ENCODE assay signal across 9 cellular contexts in the genomic region with DNA sequence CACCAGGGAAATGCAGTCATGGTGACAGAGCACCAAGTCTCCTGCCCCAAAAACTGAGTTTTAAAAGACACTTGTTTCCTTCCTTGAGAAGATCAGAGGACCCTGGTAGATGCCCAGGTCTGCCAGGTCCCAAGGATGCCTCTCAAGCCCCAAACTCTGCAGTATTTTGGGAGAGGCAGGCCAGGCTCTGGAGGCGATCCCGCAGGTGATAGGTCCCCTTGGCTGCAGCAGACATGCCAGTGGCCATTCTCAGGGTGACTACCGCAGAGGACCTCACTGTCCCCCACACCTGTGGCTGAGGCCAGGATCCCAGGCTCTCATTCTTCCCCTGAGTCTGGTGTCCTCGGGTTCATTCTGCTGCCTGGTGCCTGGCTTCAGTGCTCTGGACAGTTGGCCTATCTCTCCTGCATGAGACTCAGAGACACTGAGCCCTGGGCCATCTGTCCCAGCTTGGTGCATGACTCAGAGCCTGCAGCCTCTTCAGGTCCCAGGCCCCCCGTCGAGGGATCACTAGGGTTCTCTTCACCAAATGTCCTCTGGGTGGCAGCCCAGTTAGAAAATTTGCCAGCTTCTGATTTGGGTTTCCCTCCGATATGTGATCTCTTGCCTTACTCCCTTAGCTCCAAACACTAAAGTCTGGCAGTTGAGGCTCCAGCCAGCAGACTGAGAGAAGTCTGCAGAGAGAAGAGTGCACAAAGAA. TPM values are rescaled to one million over a fixed set of nuclear protein-coding genes. Genes with fewer than 3 reads are reported as not detected.
A peak's percentile ranks its signal among the peaks of the same experiment; 100 is the strongest.
DNase-seq lines count a peak whose midpoint lies in the region; ATAC-seq and TF ChIP-seq lines count a peak whose summit lies in the region.
"Had no signal": no experiment of that assay in that cellular context is flagged by ENCODE, and none has a peak within 500 bp of the region (broad histone marks: within the 10 kb centered on the region; RNA-seq: fewer than 3 reads in every experiment).

No MANE protein-coding gene starts in this region.

- H3K4me3 ChIP-seq in WI38 (ENCODE audit: low read depth, low read length) (no peak overlapping the region), kidney epithelial cell (ENCODE audit: low read depth, low read length) (no peak overlapping the region)
- H3K4me3 ChIP-seq in CD8-positive, alpha-beta T cell (ENCODE audit: low read depth, low read length): no peak overlapping the region
- H3K4me3 ChIP-seq: SK-N-MC had no signal

- H3K9me3 Mint-ChIP-seq in stimulated activated memory B cell treated with anti-CD40 and anti-IgM and Interleukin-4, amounts not matched to agents 10 μg/mL and 1 μg/mL and 100 μg/mL, for 72 hours: no peaks in the 10 kb centered on the region
- H3K9me3 Mint-ChIP-seq in CD8-positive, alpha-beta T cell: no peaks in the 10 kb centered on the region
- H3K9me3 Mint-ChIP-seq in activated CD4-positive, alpha-beta memory T cell treated with anti-CD3 and anti-CD28 coated beads for 36 hours: no peaks in the 10 kb centered on the region

- POLR2A ChIA-PET in CD8-positive, alpha-beta T cell (lab: Charles Lee): interaction anchor here (1.2 kb wide), 1 partner anchor 246 kb away, joined by 4 read pairs; a partner anchor contains a TSS
- POLR2A ChIA-PET in activated CD4-positive, alpha-beta memory T cell treated with anti-CD3 and anti-CD28 coated beads for 36 hours (lab: Charles Lee): no interaction called here

- H3K27ac Mint-ChIP-seq in stimulated activated memory B cell treated with anti-CD40 and anti-IgM and Interleukin-4, amounts not matched to agents 10 μg/mL and 1 μg/mL and 100 μg/mL, for 72 hours: no peak overlapping the region
- no peak overlapping the region for H3K27ac Mint-ChIP-seq in CD8-positive, alpha-beta T cell
- no peak overlapping the region for H3K27ac Mint-ChIP-seq in activated CD4-positive, alpha-beta memory T cell treated with anti-CD3 and anti-CD28 coated beads for 36 hours

- no peak for ATAC-seq in stimulated activated memory B cell treated with anti-CD40 and anti-IgM and Interleukin-4, amounts not matched to agents 10 μg/mL and 1 μg/mL and 100 μg/mL, for 72 hours
- ATAC-seq in GM21529 (IDR thresholded peaks at IDR 0.05; ENCODE audit: unreplicated experiment): no peak
- ATAC-seq in CD8-positive, alpha-beta T cell: no peak

- H3K36me3 Mint-ChIP-seq in stimulated activated memory B cell treated with anti-CD40 and anti-IgM and Interleukin-4, amounts not matched to agents 10 μg/mL and 1 μg/mL and 100 μg/mL, for 72 hours: peaks cover 7% of the 10 kb centered on the region
- H3K36me3 Mint-ChIP-seq in CD8-positive, alpha-beta T cell: no peaks in the 10 kb centered on the region
- H3K36me3 Mint-ChIP-seq in activated CD4-positive, alpha-beta memory T cell treated with anti-CD3 and anti-CD28 coated beads for 36 hours: no peaks in the 10 kb centered on the region

- CTCF ChIA-PET in CD8-positive, alpha-beta T cell (lab: Charles Lee): interaction anchor here (0.8 to 2.8 kb wide), 6 partner anchors 10 to 267 kb away, joined by 3 to 18 read pairs (median 4); no protein-coding TSS in a partner anchor
- CTCF ChIA-PET in activated CD4-positive, alpha-beta memory T cell treated with anti-CD3 and anti-CD28 coated beads for 36 hours (lab: Charles Lee): interaction anchor here (1.0 to 2.2 kb wide), 2 partner anchors 10 to 265 kb away, joined by 3 to 13 read pairs; no protein-coding TSS in a partner anchor

- H3K27ac ChIP-seq in CD8-positive, alpha-beta T cell (ENCODE audit: low read depth, low read length): no peak overlapping the region
- H3K27ac ChIP-seq: SK-N-MC had no signal

- H3K4me1 Mint-ChIP-seq in stimulated activated memory B cell treated with anti-CD40 and anti-IgM and Interleukin-4, amounts not matched to agents 10 μg/mL and 1 μg/mL and 100 μg/mL, for 72 hours: no peaks in the 10 kb centered on the region
- H3K4me1 Mint-ChIP-seq in CD8-positive, alpha-beta T cell (ENCODE audit: low read depth): peaks cover 6% of the 10 kb centered on the region
- no peaks in the 10 kb centered on the region for H3K4me1 Mint-ChIP-seq in activated CD4-positive, alpha-beta memory T cell treated with anti-CD3 and anti-CD28 coated beads for 36 hours (ENCODE audit: low read depth)

- intact Hi-C loops in CD8-positive, alpha-beta T cell (cut with DNase I, micrococcal nuclease): no loop called here
- intact Hi-C loops in activated CD4-positive, alpha-beta memory T cell treated with anti-CD3 and anti-CD28 coated beads for 36 hours (cut with micrococcal nuclease): no loop called here

- TF ChIP-seq CTCF in WI38 (IDR thresholded peaks at IDR 0.05; ENCODE audit: low read depth, low read length): peak; percentile 28; the same call in 1 of the 2 replicates
- peak; percentile 15 for TF ChIP-seq CTCF in kidney epithelial cell (IDR thresholded peaks at IDR 0.05; ENCODE audit: insufficient read depth, low read length, poor library complexity, severe bottlenecking)
- no peak for TF ChIP-seq CTCF in CD8-positive, alpha-beta T cell (IDR thresholded peaks at IDR 0.05)

- no peak overlapping the region for H3K4me3 Mint-ChIP-seq in stimulated activated memory B cell treated with anti-CD40 and anti-IgM and Interleukin-4, amounts not matched to agents 10 μg/mL and 1 μg/mL and 100 μg/mL, for 72 hours
- no peak overlapping the region for H3K4me3 Mint-ChIP-seq in CD8-positive, alpha-beta T cell
- H3K4me3 Mint-ChIP-seq in activated CD4-positive, alpha-beta memory T cell treated with anti-CD3 and anti-CD28 coated beads for 36 hours: no peak overlapping the region

- H3K36me3 ChIP-seq in kidney epithelial cell (ENCODE audit: control insufficient read depth, insufficient read depth, low read length): no peaks in the 10 kb centered on the region
- no peaks in the 10 kb centered on the region for H3K36me3 ChIP-seq in CD8-positive, alpha-beta T cell (ENCODE audit: insufficient read depth, low read length)

- peaks cover 6% of the 10 kb centered on the region for H3K27me3 ChIP-seq in kidney epithelial cell (ENCODE audit: control insufficient read depth, insufficient read depth, low read length)
- no peaks in the 10 kb centered on the region for H3K27me3 ChIP-seq in CD8-positive, alpha-beta T cell (ENCODE audit: insufficient read depth, low read length)

- peaks cover 8% of the 10 kb centered on the region for H3K4me1 ChIP-seq in CD8-positive, alpha-beta T cell (ENCODE audit: insufficient read depth, low read length)

- no peaks in the 10 kb centered on the region for H3K9me3 ChIP-seq in CD8-positive, alpha-beta T cell (ENCODE audit: low read length)

- DNase-seq in DMS 273 (lab: John Stamatoyannopoulos, UW; ENCODE audit: unreplicated experiment) (peak; percentile 94), LHCN-M2 (ENCODE audit: low read depth) (peak; percentile 76), kidney epithelial cell (ENCODE audit: low read depth) (no peak)
- DNase-seq in CD8-positive, alpha-beta T cell: no peak
- no peak for DNase-seq in activated CD4-positive, alpha-beta memory T cell treated with anti-CD3 and anti-CD28 coated beads for 36 hours

- H3K27me3 Mint-ChIP-seq in stimulated activated memory B cell treated with anti-CD40 and anti-IgM and Interleukin-4, amounts not matched to agents 10 μg/mL and 1 μg/mL and 100 μg/mL, for 72 hours: no peaks in the 10 kb centered on the region
- H3K27me3 Mint-ChIP-seq in CD8-positive, alpha-beta T cell (ENCODE audit: low read depth): peaks cover 6% of the 10 kb centered on the region
- no peaks in the 10 kb centered on the region for H3K27me3 Mint-ChIP-seq in activated CD4-positive, alpha-beta memory T cell treated with anti-CD3 and anti-CD28 coated beads for 36 hours

RNA-seq across cellular contexts. Expression of a gene that starts 59.7 kb away (rescaled TPM):
- total RNA-seq in LHCN-M2 (2014; rRNA removed) (1.2 and 1.3 TPM in 2 replicates), kidney epithelial cell (2.7 and 5.3 TPM in 2 replicates)
- 0.70 TPM for polyA plus RNA-seq in LHCN-M2 (2012)
- total RNA-seq in CD8-positive, alpha-beta T cell: under 1 TPM; 0.49 to 0.72 TPM
- total RNA-seq in activated CD4-positive, alpha-beta memory T cell treated with anti-CD3 and anti-CD28 coated beads for 36 hours: 1 to 10 TPM; 3.5 to 3.9 TPM

Comparison
In these comparisons a context has a peak if more than half of its experiments do, and no peak if none do; other contexts are left out.
1. DNase-seq: peak in DMS 273 (single experiment) and LHCN-M2 (single experiment); none in kidney epithelial cell (single experiment), CD8-positive, alpha-beta T cell (0 of 7) and activated CD4-positive, alpha-beta memory T cell treated with anti-CD3 and anti-CD28 coated beads for 36 hours (single experiment).